ENCODE assay signal across 8 cellular contexts in the genomic region with DNA sequence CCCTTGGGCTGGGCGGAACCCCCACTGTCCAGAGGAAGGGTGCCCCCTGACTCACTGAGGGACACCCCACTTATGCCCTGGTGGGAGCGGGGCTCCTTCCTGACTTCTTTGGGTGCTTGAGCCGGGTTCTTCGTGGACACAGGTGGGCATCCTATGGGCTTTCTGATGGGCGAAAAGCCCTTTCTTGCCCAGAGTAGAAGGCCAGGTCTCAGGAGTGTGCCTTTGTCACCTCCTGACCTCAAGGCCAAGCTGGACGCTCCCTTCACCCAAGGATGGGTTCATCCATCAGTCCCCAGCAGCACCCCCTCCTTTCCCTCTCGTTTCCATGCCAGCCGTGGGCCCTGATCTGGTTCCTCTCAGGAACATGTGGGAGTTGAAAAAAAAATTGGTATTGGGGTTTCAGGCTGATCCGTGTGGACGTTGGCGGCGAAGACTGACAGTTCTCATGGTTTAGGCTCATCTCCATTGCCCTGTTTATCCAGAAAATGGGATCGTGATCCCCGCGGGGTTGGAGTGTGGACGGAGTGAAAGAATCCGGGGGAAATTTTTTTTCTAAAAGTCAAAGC. TPM values are rescaled to one million over a fixed set of nuclear protein-coding genes. Genes with fewer than 3 reads are reported as not detected.
DNase-seq lines count a peak whose midpoint lies in the region; TF ChIP-seq lines count a peak whose summit lies in the region.

No MANE protein-coding gene starts in this region.

- peaks cover 9% of the 10 kb centered on the region for H3K27me3 Mint-ChIP-seq in endothelial cell (ENCODE audit: unreplicated experiment)

- H3K27me3 ChIP-seq in NT2/D1 (ENCODE audit: insufficient read depth, insufficient read length) (no peaks in the 10 kb centered on the region), osteoblast (ENCODE audit: insufficient read depth, low read length) (no peaks in the 10 kb centered on the region)

- H3K4me1 ChIP-seq in NT2/D1 (ENCODE audit: insufficient read depth, insufficient read length) = peaks cover 16% of the 10 kb centered on the region
- H3K4me1 ChIP-seq in osteoblast (ENCODE audit: insufficient read depth, low read length) = peaks cover 46% of the 10 kb centered on the region

- H3K4me3 ChIP-seq in NT2/D1 (ENCODE audit: insufficient read length, low read depth) (peak overlapping the region; percentile 86), osteoblast (ENCODE audit: insufficient read depth, low read length) (peak overlapping the region; percentile 84)

- H2AFZ ChIP-seq in osteoblast (ENCODE audit: low read length) = peak overlapping the region; percentile 67

- H3K9ac ChIP-seq in NT2/D1 (ENCODE audit: insufficient read length, low read depth) = peak overlapping the region; percentile 95

- peaks cover 66% of the 10 kb centered on the region for H3K79me2 ChIP-seq in osteoblast (ENCODE audit: insufficient read depth, low read length)

- peaks cover 34% of the 10 kb centered on the region for H3K4me1 Mint-ChIP-seq in endothelial cell (ENCODE audit: unreplicated experiment)

- peaks cover 4% of the 10 kb centered on the region for H3K36me3 Mint-ChIP-seq in endothelial cell (ENCODE audit: low read depth, unreplicated experiment)

- no peaks in the 10 kb centered on the region for H3K9me3 Mint-ChIP-seq in endothelial cell (ENCODE audit: unreplicated experiment)

- H3K27ac Mint-ChIP-seq in endothelial cell (ENCODE audit: unreplicated experiment) = peak overlapping the region; percentile 79

- peak; percentile 32 for DNase-seq in NCI-H1105 treated with DMSO at 0.1 percent for 48 hours (lab: John Stamatoyannopoulos, UW)
- DNase-seq in NCI-H1105 (lab: John Stamatoyannopoulos, UW) = no peak
- DNase-seq in NT2/D1 (ENCODE audit: low read depth, low spot score) = no peak
- no peak for DNase-seq in endothelial cell (ENCODE audit: low spot score)
- no peak for DNase-seq in osteoblast (ENCODE audit: insufficient read length, low spot score, missing footprints)
- no peak for DNase-seq in NOMO-1 (lab: John Stamatoyannopoulos, UW; ENCODE audit: unreplicated experiment in 2 of 2)
- no peak for DNase-seq in GDM1 (lab: John Stamatoyannopoulos, UW)
- DNase-seq in HPDE6-E6E7 (ENCODE audit: extremely low spot score) = no peak

- TF ChIP-seq CTCF in endothelial cell (IDR thresholded peaks at IDR 0.05; ENCODE audit: unreplicated experiment) (no peak), osteoblast (IDR thresholded peaks at IDR 0.05; ENCODE audit: extremely low read depth, low read depth, low read length) (no peak)

- H3K4me2 ChIP-seq in osteoblast (ENCODE audit: insufficient read depth, low read length) = peak overlapping the region; percentile 98

- H3K36me3 ChIP-seq in NT2/D1 (ENCODE audit: insufficient read depth, insufficient read length, low read length) (no peaks in the 10 kb centered on the region), osteoblast (ENCODE audit: insufficient read depth, low read length) (no peaks in the 10 kb centered on the region)

- H4K20me1 ChIP-seq in osteoblast (ENCODE audit: insufficient read depth, low read length) = no peaks in the 10 kb centered on the region

- peak overlapping the region; percentile 93 for H3K4me3 Mint-ChIP-seq in endothelial cell (ENCODE audit: unreplicated experiment)

- no peaks in the 10 kb centered on the region for H3K9me3 ChIP-seq in NT2/D1 (ENCODE audit: insufficient read depth, low read length)
- H3K9me3 ChIP-seq in osteoblast (ENCODE audit: low read depth, low read length) = no peaks in the 10 kb centered on the region

- peak overlapping the region; percentile 75 for H3K27ac ChIP-seq in osteoblast (ENCODE audit: low read depth, low read length)

RNA-seq across cellular contexts. Expression of a gene that starts 0.7 kb away (rescaled TPM):
- 8.5 TPM for total RNA-seq in endothelial cell (ENCODE audit: unreplicated experiment)
- 9.7 and 13.4 TPM in 2 replicates for total RNA-seq in osteoblast

RNA-seq across cellular contexts. Expression of a gene that starts 1.6 kb away (rescaled TPM):
- total RNA-seq in endothelial cell (ENCODE audit: unreplicated experiment) (9.9 TPM), osteoblast (10.1 and 10.6 TPM in 2 replicates)

RNA-seq across cellular contexts. Expression of a gene that starts 58.8 kb away (rescaled TPM):
- total RNA-seq in endothelial cell (ENCODE audit: unreplicated experiment) (39.8 TPM), osteoblast (42.7 and 50.3 TPM in 2 replicates)
